ENCODE assay signal across 16 cellular contexts in the genomic region with DNA sequence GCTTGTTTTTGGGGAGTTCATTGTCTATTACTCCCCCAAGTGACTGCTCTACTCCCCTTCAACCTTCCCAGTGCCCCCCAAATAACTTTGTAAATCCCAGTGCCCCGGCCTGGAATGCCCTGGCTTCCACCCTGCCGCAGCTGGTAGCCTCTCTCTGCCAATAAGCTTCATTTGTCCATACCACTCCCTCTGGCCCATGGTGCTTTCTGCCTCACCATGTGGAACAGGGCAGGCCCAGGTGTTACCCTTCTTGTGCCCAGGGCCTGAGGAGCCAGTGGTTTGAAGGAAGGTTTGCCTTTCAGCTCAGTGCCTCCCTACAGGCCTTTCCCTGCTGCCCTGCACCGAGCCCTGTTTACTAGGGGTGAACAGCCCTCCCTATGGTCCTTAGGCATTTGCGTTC.
"Had no signal": no experiment of that assay in that cellular context is flagged by ENCODE, and none has a peak within 500 bp of the region (broad histone marks: within the 10 kb centered on the region; RNA-seq: fewer than 3 reads in every experiment).

No MANE protein-coding gene starts in this region.

- H3K27ac Mint-ChIP-seq: activated CD8-positive, alpha-beta T cell treated with anti-CD3 and anti-CD28 coated beads, Interleukin-2, amount 10 ng/mL, durations not matched to agents 7 days and 5 days had no signal

- H3K4me1 ChIP-seq: breast epithelium, gastroesophageal sphincter, heart right ventricle, transverse colon had no signal

- H3K4me3 Mint-ChIP-seq: activated CD8-positive, alpha-beta T cell treated with anti-CD3 and anti-CD28 coated beads, Interleukin-2, amount 10 ng/mL, durations not matched to agents 7 days and 5 days; T-helper 17 cell had no signal

- H3K4me3 ChIP-seq: breast epithelium, gastroesophageal sphincter, heart right ventricle, transverse colon had no signal

- H3K27ac ChIP-seq: breast epithelium, gastroesophageal sphincter, heart right ventricle, transverse colon had no signal

- H3K9me3 ChIP-seq: gastroesophageal sphincter had no signal

- DNase-seq: activated CD4-positive, alpha-beta T cell treated with anti-CD3 and anti-CD28 coated beads for 48 hours; activated CD8-positive, alpha-beta T cell treated with anti-CD3 and anti-CD28 coated beads, Interleukin-2, amount 10 ng/mL, durations not matched to agents 7 days and 5 days; activated gamma-delta T cell treated with Interleukin-2 at 50 U/mL for 16 hours; aorta; dermis blood vessel endothelial cell; erythroblast; heart right ventricle; islet precursor cell; nucleus accumbens; posterior cingulate gyrus; stimulated activated CD4-positive, alpha-beta T cell treated with anti-CD3 and anti-CD28 coated beads, Interleukin-2, amount 100 ng/mL, for 48 hours; stimulated activated naive CD4-positive, alpha-beta T cell; T-helper 17 cell; transverse colon had no signal

- H3K27me3 Mint-ChIP-seq: T-helper 17 cell had no signal

- ATAC-seq: activated CD8-positive, alpha-beta T cell treated with anti-CD3 and anti-CD28 coated beads, Interleukin-2, amount 10 ng/mL, durations not matched to agents 7 days and 5 days; gastroesophageal sphincter; T-helper 17 cell had no signal

- H3K36me3 ChIP-seq: breast epithelium had no signal

- H3K27me3 ChIP-seq: breast epithelium, gastroesophageal sphincter, heart right ventricle, transverse colon had no signal
